In the genomic region with DNA sequence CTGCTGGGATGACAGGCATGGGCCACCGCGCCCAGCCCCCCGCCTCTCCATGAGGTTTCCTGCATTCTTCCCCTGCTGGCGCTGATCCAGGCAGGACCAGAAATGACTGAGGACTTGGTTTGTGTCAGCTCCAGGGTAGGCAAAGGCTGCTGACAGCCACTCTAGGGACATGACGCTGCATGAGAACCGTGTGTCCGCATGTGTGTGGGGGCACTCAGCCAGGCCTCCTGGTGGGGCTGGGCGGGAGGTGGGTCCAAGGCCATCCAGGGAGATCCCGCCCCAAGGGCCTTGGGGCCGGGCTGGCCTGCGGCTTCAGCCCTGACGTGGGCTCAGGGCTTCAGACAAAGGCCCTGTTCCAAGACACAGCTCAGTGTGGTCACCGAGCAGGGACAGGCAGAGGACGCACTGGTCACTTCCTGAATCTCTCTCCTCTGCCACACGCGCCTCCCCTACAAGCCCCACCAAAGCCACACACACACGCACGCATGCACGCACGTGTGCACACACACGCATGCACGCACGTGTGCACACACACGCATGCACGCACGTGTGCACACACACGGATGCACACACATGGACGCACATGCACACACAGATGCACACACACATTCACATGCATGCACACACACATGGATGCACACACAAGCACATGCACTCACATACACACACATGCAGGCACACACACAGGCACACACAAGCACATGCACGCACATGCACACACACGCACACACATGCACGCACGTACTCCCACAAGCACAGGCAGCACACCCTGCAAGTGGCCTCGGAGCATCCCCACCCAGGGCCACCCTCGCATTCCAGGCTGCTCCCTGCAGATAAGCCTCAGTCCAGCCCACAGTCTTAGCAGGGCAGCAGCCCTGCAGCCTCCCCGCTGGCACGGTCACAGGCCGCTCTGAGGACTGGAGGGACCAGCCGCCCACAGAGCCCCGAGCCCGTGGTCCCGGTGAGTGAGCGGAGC, we compare ENCODE assay signal across 19 cellular contexts. TPM values are rescaled to one million over a fixed set of nuclear protein-coding genes. Genes with fewer than 3 reads are reported as not detected.
DNase-seq lines count a peak whose midpoint lies in the region; FAIRE-seq and TF ChIP-seq lines count a peak whose summit lies in the region.
"Had no signal": no experiment of that assay in that cellular context is flagged by ENCODE, and none has a peak within 500 bp of the region (broad histone marks: within the 10 kb centered on the region; RNA-seq: fewer than 3 reads in every experiment).

No MANE protein-coding gene starts in this region.

- no TSS peak for BruUV-seq in OCI-LY7 (replicated peaks; lab: Mats Ljungman, UMichigan)

- peaks cover 5% of the 10 kb centered on the region for H3K27me3 Mint-ChIP-seq in endothelial cell (ENCODE audit: unreplicated experiment)
- no peaks in the 10 kb centered on the region for H3K27me3 Mint-ChIP-seq in mesothelial cell of epicardium (ENCODE audit: low read depth)
- H3K27me3 Mint-ChIP-seq: natural killer cell treated with Interleukin-12 subunit alpha and Interleukin-12 subunit beta and Interleukin-15 and Interleukin-18, amount 100 ng/mL, for 72 hours had no signal

- H3K9me3 ChIP-seq in BE2C = no peaks in the 10 kb centered on the region
- no peaks in the 10 kb centered on the region for H3K9me3 ChIP-seq in OCI-LY7 (ENCODE audit: low read length)
- H3K9me3 ChIP-seq in SK-N-SH = no peaks in the 10 kb centered on the region

- TF ChIP-seq EP300 in SK-N-SH (IDR thresholded peaks at IDR 0.05; ENCODE audit: borderline replicate concordance in 1 of 2, low read depth in 1 of 2, low read length in 1 of 2) = no peak

- H3K27ac ChIP-seq in OCI-LY7 (ENCODE audit: low read depth, low read length, poor library complexity, severe bottlenecking) (no peak overlapping the region), SK-N-SH (ENCODE audit: low read depth in 2 of 2, low read length in 1 of 2) (no peak overlapping the region)
- H3K27ac ChIP-seq: foreskin keratinocyte had no signal

- TF ChIP-seq RAD21 in SK-N-SH (IDR thresholded peaks at IDR 0.05; ENCODE audit: low read length) = no peak

- H3K9ac ChIP-seq in SK-N-SH = no peak overlapping the region

- intact Hi-C loops in OCI-LY7 (cut with micrococcal nuclease; ENCODE audit: unreplicated experiment) = no loop called here

- H3K36me3 Mint-ChIP-seq in endothelial cell (ENCODE audit: low read depth, unreplicated experiment) = peaks cover 4% of the 10 kb centered on the region
- H3K36me3 Mint-ChIP-seq in mesothelial cell of epicardium = peaks cover 5% of the 10 kb centered on the region
- H3K36me3 Mint-ChIP-seq: natural killer cell treated with Interleukin-12 subunit alpha and Interleukin-12 subunit beta and Interleukin-15 and Interleukin-18, amount 100 ng/mL, for 72 hours had no signal

- no peaks in the 10 kb centered on the region for H3F3A ChIP-seq in SK-N-SH (replicated peaks; ENCODE audit: insufficient read depth)

- H3K4me1 ChIP-seq in BE2C (peaks cover 30% of the 10 kb centered on the region), OCI-LY7 (ENCODE audit: insufficient read depth, low read length, poor library complexity, severe bottlenecking) (no peaks in the 10 kb centered on the region), SK-N-SH (ENCODE audit: control insufficient read depth in 1 of 2, insufficient read depth in 2 of 2, low read depth in 1 of 2, low read length in 1 of 2) (peaks cover 5 to 40% of the 10 kb centered on the region in 2 experiments; a peak in 2 of 4 replicates)

- no peak overlapping the region for H2AFZ ChIP-seq in OCI-LY7 (ENCODE audit: low read length)
- no peak overlapping the region for H2AFZ ChIP-seq in SK-N-SH (ENCODE audit: low read depth)

- peak overlapping the region; percentile 81 for H3K4me3 Mint-ChIP-seq in endothelial cell (ENCODE audit: unreplicated experiment)
- no peak overlapping the region for H3K4me3 Mint-ChIP-seq in mesothelial cell of epicardium
- H3K4me3 Mint-ChIP-seq: natural killer cell treated with Interleukin-12 subunit alpha and Interleukin-12 subunit beta and Interleukin-15 and Interleukin-18, amount 100 ng/mL, for 72 hours had no signal

- WGBS in SK-N-SH (ENCODE audit: low lambda C conversion rate) = 92% methylated on average over 24 of the region's 42 CpGs

- no peaks in the 10 kb centered on the region for H3K9me3 Mint-ChIP-seq in endothelial cell (ENCODE audit: unreplicated experiment)
- H3K9me3 Mint-ChIP-seq in mesothelial cell of epicardium = no peaks in the 10 kb centered on the region
- H3K9me3 Mint-ChIP-seq: IgD-negative memory B cell; natural killer cell treated with Interleukin-12 subunit alpha and Interleukin-12 subunit beta and Interleukin-15 and Interleukin-18, amount 100 ng/mL, for 72 hours had no signal

- H3K4me1 Mint-ChIP-seq in endothelial cell (ENCODE audit: unreplicated experiment) = peaks cover 26% of the 10 kb centered on the region
- H3K4me1 Mint-ChIP-seq in mesothelial cell of epicardium = peaks cover 43% of the 10 kb centered on the region

- H3K79me2 ChIP-seq in OCI-LY7 (ENCODE audit: insufficient read depth, low read depth, low read length) (no peaks in the 10 kb centered on the region), SK-N-SH (ENCODE audit: insufficient read depth) (no peaks in the 10 kb centered on the region)

- H3K36me3 ChIP-seq in BE2C (no peaks in the 10 kb centered on the region), OCI-LY7 (ENCODE audit: insufficient read depth, low read length) (no peaks in the 10 kb centered on the region), SK-N-SH (replicated peaks in 1 of 2; ENCODE audit: control insufficient read depth in 1 of 2, insufficient read depth in 2 of 2, low read length in 1 of 2) (no peaks in the 10 kb centered on the region)

- no peak for TF ChIP-seq CTCF in BE2C (IDR thresholded peaks at IDR 0.05; ENCODE audit: low read depth, low read length)
- TF ChIP-seq CTCF in endothelial cell (IDR thresholded peaks at IDR 0.05; ENCODE audit: unreplicated experiment) = no peak
- TF ChIP-seq CTCF in mesothelial cell of epicardium (IDR thresholded peaks at IDR 0.05; ENCODE audit: unreplicated experiment) = no peak
- no peak for TF ChIP-seq CTCF in OCI-LY7 (conservative IDR thresholded peaks at IDR 0.05; ENCODE audit: low read length)
- no peak for TF ChIP-seq CTCF in SK-N-SH (IDR thresholded peaks at IDR 0.05)

- H3K4me2 ChIP-seq in OCI-LY7 (ENCODE audit: low read length) (no peak overlapping the region), SK-N-SH (no peak overlapping the region)

- FAIRE-seq in HTR-8/SVneo (lab: Jason Lieb, UNC) = peak; percentile 73
- FAIRE-seq: keratinocyte had no signal

- H3K27me3 ChIP-seq in BE2C (no peaks in the 10 kb centered on the region), SK-N-SH (ENCODE audit: insufficient read depth) (no peaks in the 10 kb centered on the region)

- H4K20me1 ChIP-seq in OCI-LY7 (ENCODE audit: insufficient read depth, low read length) = no peaks in the 10 kb centered on the region
- H4K20me1 ChIP-seq in SK-N-SH (ENCODE audit: insufficient read depth) = no peaks in the 10 kb centered on the region

- H3K27ac Mint-ChIP-seq in endothelial cell (ENCODE audit: unreplicated experiment) (peak overlapping the region; percentile 96), mesothelial cell of epicardium (peak overlapping the region; percentile 51)
- H3K27ac Mint-ChIP-seq: natural killer cell treated with Interleukin-12 subunit alpha and Interleukin-12 subunit beta and Interleukin-15 and Interleukin-18, amount 100 ng/mL, for 72 hours had no signal

- CTCF ChIA-PET in OCI-LY7 (lab: Charles Lee; ENCODE audit: unreplicated experiment) = no interaction called here
- CTCF ChIA-PET in SK-N-SH (lab: Yijun Ruan, JAX) = interaction anchor here (1.6 kb wide), 1 partner anchor 99 kb away, joined by 3 read pairs; no protein-coding TSS in a partner anchor

- H3K4me3 ChIP-seq in BE2C (ENCODE audit: low read depth, low read length) (no peak overlapping the region), OCI-LY7 (ENCODE audit: low read depth, low read length, poor library complexity, severe bottlenecking) (no peak overlapping the region), SK-N-SH (ENCODE audit: low read depth in 2 of 2, low read length in 1 of 2) (no peak overlapping the region)

- POLR2A ChIA-PET in OCI-LY7 (lab: Charles Lee) (no interaction called here), SK-N-SH (lab: Yijun Ruan, JAX) (no interaction called here)

- peak; percentile 74 for DNase-seq in BE2C
- DNase-seq in HTR-8/SVneo (ENCODE audit: insufficient read length, low spot score) = no peak
- DNase-seq in endothelial cell (ENCODE audit: low spot score) = no peak
- DNase-seq in mesothelial cell of epicardium (ENCODE audit: low spot score in 2 of 2, unreplicated experiment in 2 of 2) = no peak
- no peak for DNase-seq in NCI-H146 (lab: John Stamatoyannopoulos, UW)
- DNase-seq in OCI-LY7 (ENCODE audit: low spot score) = no peak
- DNase-seq in GM19238 (ENCODE audit: insufficient read length, low spot score) = no peak
- DNase-seq in SK-N-SH = no peak
- DNase-seq: activated CD4-positive, alpha-beta T cell treated with anti-CD3 and anti-CD28 coated beads, Interleukin-2, amount 50 U/mL, for 1 hour; activated gamma-delta T cell treated with Interleukin-2 at 50 U/mL for 16 hours; C1 segment of cervical spinal cord; foreskin keratinocyte; GF-D8; NCI-H1436 treated with DMSO at 0.1 percent for 48 hours; NCI-H524 had no signal

- H3K9me2 ChIP-seq in OCI-LY7 (ENCODE audit: insufficient read depth, low read length) (no peaks in the 10 kb centered on the region), SK-N-SH (no peaks in the 10 kb centered on the region)

RNA-seq across cellular contexts. Expression of gene TMEM204, which starts 5.3 kb away (rescaled TPM):
- polyA plus RNA-seq in BE2C (2012; ENCODE audit: insufficient read depth, insufficient read length, low read depth) = 21.0 TPM
- total RNA-seq in endothelial cell (ENCODE audit: unreplicated experiment) (66.3 TPM), mesothelial cell of epicardium (6.6 to 7.7 TPM (median 6.9 TPM) in 3 replicates), OCI-LY7 (2022) (not detected in 2 replicates)
- total RNA-seq in OCI-LY7 (2014; rRNA removed; shearing (Covaris generic)) = not detected in 2 replicates
- polyA plus RNA-seq in SK-N-SH (2012; rRNA removed) = 2.1 and 2.3 TPM in 2 replicates
- 0.85 and 1.4 TPM in 2 replicates for polyA plus RNA-seq in SK-N-SH (2012; cell fraction: cytosol; rRNA removed)
- 1.4 and 1.5 TPM in 2 replicates for polyA plus RNA-seq in SK-N-SH (2012; cell fraction: nucleus; rRNA removed)
- total RNA-seq: SK-MEL-5 had no signal

RNA-seq across cellular contexts. Expression of gene TELO2, which starts 35.0 kb away (rescaled TPM):
- polyA plus RNA-seq in BE2C (2012; ENCODE audit: insufficient read depth, insufficient read length, low read depth) = 110 TPM
- total RNA-seq in endothelial cell (ENCODE audit: unreplicated experiment) (64.5 TPM), mesothelial cell of epicardium (66.7 to 70.2 TPM (median 69.8 TPM) in 3 replicates), OCI-LY7 (2022) (63.7 and 70.1 TPM in 2 replicates)
- 43.5 and 58.2 TPM in 2 replicates for total RNA-seq in OCI-LY7 (2014; rRNA removed; shearing (Covaris generic))
- polyA plus RNA-seq in SK-N-SH (2012; rRNA removed) = 19.1 and 24.2 TPM in 2 replicates
- polyA plus RNA-seq in SK-N-SH (2012; cell fraction: cytosol; rRNA removed) = 4.1 and 7.9 TPM in 2 replicates
- 119 and 154 TPM in 2 replicates for polyA plus RNA-seq in SK-N-SH (2012; cell fraction: nucleus; rRNA removed)

RNA-seq across cellular contexts. Expression of gene PTX4, which starts 39.4 kb away (rescaled TPM):
- polyA plus RNA-seq in BE2C (2012; ENCODE audit: insufficient read depth, insufficient read length, low read depth) = not detected
- 0.21 TPM for total RNA-seq in endothelial cell (ENCODE audit: unreplicated experiment)
- total RNA-seq in mesothelial cell of epicardium = not detected in 3 replicates
- not detected in 2 replicates for total RNA-seq in OCI-LY7 (2014; rRNA removed; shearing (Covaris generic))
- not detected in 2 replicates for total RNA-seq in OCI-LY7 (2022)
- polyA plus RNA-seq in SK-N-SH (2012; rRNA removed) = not detected in 2 replicates
- polyA plus RNA-seq in SK-N-SH (2012; cell fraction: cytosol; rRNA removed) = not detected in 2 replicates
- polyA plus RNA-seq in SK-N-SH (2012; cell fraction: nucleus; rRNA removed) = 0.06 TPM in 1 of 2 replicates, not detected in the other
- total RNA-seq: foreskin keratinocyte, SK-MEL-5 had no signal
- polyA plus RNA-seq: foreskin keratinocyte, IgD-negative memory B cell, keratinocyte had no signal

RNA-seq across cellular contexts. Expression of gene CLCN7, which starts 53.3 kb away (rescaled TPM):
- polyA plus RNA-seq in BE2C (2012; ENCODE audit: insufficient read depth, insufficient read length, low read depth) = 139 TPM
- total RNA-seq in endothelial cell (ENCODE audit: unreplicated experiment) (99.1 TPM), mesothelial cell of epicardium (94.5 to 96.1 TPM (median 94.6 TPM) in 3 replicates), OCI-LY7 (2022) (60.3 and 62.4 TPM in 2 replicates)
- total RNA-seq in OCI-LY7 (2014; rRNA removed; shearing (Covaris generic)) = 29.6 and 31.1 TPM in 2 replicates
- 22.7 and 44.3 TPM in 2 replicates for polyA plus RNA-seq in SK-N-SH (2012; rRNA removed)
- polyA plus RNA-seq in SK-N-SH (2012; cell fraction: cytosol; rRNA removed) = 17.7 and 21.3 TPM in 2 replicates
- polyA plus RNA-seq in SK-N-SH (2012; cell fraction: nucleus; rRNA removed) = 152 and 419 TPM in 2 replicates
